10 cellular contexts compared by ENCODE assay signal in genomic region chr12:13573698-13574321, GRCh38.
DNase-seq lines count a peak whose midpoint lies in the region; FAIRE-seq and TF ChIP-seq lines count a peak whose summit lies in the region.
"Had no signal": no experiment of that assay in that cellular context is flagged by ENCODE, and none has a peak within 500 bp of the region (broad histone marks: within the 10 kb centered on the region; RNA-seq: fewer than 3 reads in every experiment).

No MANE protein-coding gene starts in this region.

- no peaks in the 10 kb centered on the region for H3K79me2 ChIP-seq in fibroblast of lung (ENCODE audit: control insufficient read depth, insufficient read depth, low read length)

- H3K9me3 ChIP-seq in fibroblast of lung (ENCODE audit: control insufficient read depth, insufficient read depth, low read depth, low read length), result no peaks in the 10 kb centered on the region
- H3K9me3 ChIP-seq: upper lobe of left lung had no signal

- no peak overlapping the region for H3K4me3 ChIP-seq in fibroblast of lung (replicated peaks in 1 of 4; ENCODE audit: control extremely low read depth in 1 of 4, insufficient read depth in 1 of 4, low read depth in 3 of 4, low read length in 4 of 4)
- H3K4me3 ChIP-seq in retinal pigment epithelial cell (ENCODE audit: low read length), result no peak overlapping the region
- H3K4me3 ChIP-seq: upper lobe of left lung had no signal

- no peak overlapping the region for H3K4me2 ChIP-seq in fibroblast of lung (ENCODE audit: extremely low read depth, insufficient read depth, low read length)

- no peak for FAIRE-seq in RCC 7860 (lab: Jason Lieb, UNC)

- no peak overlapping the region for H3K27ac ChIP-seq in fibroblast of lung (ENCODE audit: insufficient read depth, low read length)
- H3K27ac ChIP-seq: upper lobe of left lung had no signal

- no peaks in the 10 kb centered on the region for H3K36me3 ChIP-seq in fibroblast of lung (ENCODE audit: control insufficient read depth, insufficient read depth, low read length)
- H3K36me3 ChIP-seq: upper lobe of left lung had no signal

- peaks cover 2% of the 10 kb centered on the region for H3K4me1 ChIP-seq in fibroblast of lung (ENCODE audit: control insufficient read depth, extremely low read depth, insufficient read depth, low read length)
- H3K4me1 ChIP-seq: upper lobe of left lung had no signal

- TF ChIP-seq CTCF in fibroblast of lung (conservative IDR thresholded peaks at IDR 0.05 in 1 of 2, IDR thresholded peaks at IDR 0.05 in 1 of 2; ENCODE audit: low read depth in 1 of 2, low read length in 2 of 2) (no peak), retinal pigment epithelial cell (conservative IDR thresholded peaks at IDR 0.05; ENCODE audit: low read depth, low read length) (no peak)

- H3K27me3 ChIP-seq in fibroblast of lung (ENCODE audit: control insufficient read depth, insufficient read depth, low read length), result no peaks in the 10 kb centered on the region
- H3K27me3 ChIP-seq: upper lobe of left lung had no signal

- H4K20me1 ChIP-seq in fibroblast of lung (ENCODE audit: control insufficient read depth, extremely low read depth, insufficient read depth, low read length), result no peaks in the 10 kb centered on the region

- no peak overlapping the region for H2AFZ ChIP-seq in fibroblast of lung (ENCODE audit: low read length)

- DNase-seq in GM04504 (ENCODE audit: low read depth), result peak; percentile 64
- peak; percentile 17 for DNase-seq in RCC 7860 (ENCODE audit: low spot score)
- DNase-seq in fibroblast of lung (ENCODE audit: low read depth in 2 of 2), result peak; percentile 25 to 57
- DNase-seq in retinal pigment epithelial cell (ENCODE audit: low read depth), result peak; percentile 10
- no peak for DNase-seq in HUDEP-2 (lab: John Stamatoyannopoulos, UW; ENCODE audit: unreplicated experiment in 76 of 76)
- DNase-seq in stimulated activated CD4-positive, alpha-beta T cell treated with anti-CD3 and anti-CD28 coated beads, Interleukin-15, amount 100 ng/mL, for 24 hours, result no peak
- no peak for DNase-seq in activated CD4-positive, CD25-positive, alpha-beta regulatory T cell (lab: John Stamatoyannopoulos, UW)
- DNase-seq: DMS79, retina had no signal

- H3K9ac ChIP-seq in fibroblast of lung (ENCODE audit: insufficient read depth, low read length), result no peak overlapping the region

Comparison
In these comparisons a context has a peak if more than half of its experiments do, and no peak if none do; other contexts are left out.
1. DNase-seq: peak in GM04504 (single experiment), RCC 7860 (single experiment), fibroblast of lung (2 of 2) and retinal pigment epithelial cell (single experiment); none in HUDEP-2 (0 of 76), stimulated activated CD4-positive, alpha-beta T cell treated with anti-CD3 and anti-CD28 coated beads, Interleukin-15, amount 100 ng/mL, for 24 hours (single experiment) and activated CD4-positive, CD25-positive, alpha-beta regulatory T cell (0 of 4).